24 cellular contexts compared by ENCODE assay signal in the genomic region with DNA sequence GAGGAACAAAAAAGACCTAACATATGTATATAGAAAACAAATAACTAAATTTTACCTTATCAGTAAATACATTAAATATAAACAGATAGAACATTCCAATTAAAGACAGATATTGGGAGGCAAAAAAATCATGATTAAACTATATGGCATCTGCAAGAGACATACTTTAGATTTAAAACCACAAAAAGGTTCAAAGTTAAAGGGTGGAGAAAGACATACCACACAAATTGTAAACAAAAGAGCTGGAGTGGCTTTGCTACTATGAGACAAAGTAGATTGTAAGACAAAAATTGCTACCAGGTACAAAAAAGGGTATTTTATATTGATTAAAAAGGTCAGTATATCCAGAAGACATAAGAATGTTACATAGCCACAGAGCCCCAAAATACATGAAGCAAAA.
"Had no signal": no experiment of that assay in that cellular context is flagged by ENCODE, and none has a peak within 500 bp of the region (broad histone marks: within the 10 kb centered on the region; RNA-seq: fewer than 3 reads in every experiment).

No MANE protein-coding gene starts in this region.

- H3K4me3 ChIP-seq: coronary artery, esophagus muscularis mucosa, lung, ovary, psoas muscle, skin epidermis, spleen, thoracic aorta, tibial nerve, upper lobe of left lung had no signal

- H3K4me3 Mint-ChIP-seq: memory B cell; natural killer cell; stimulated activated naive B cell treated with anti-CD40 and anti-IgM and Interleukin-4, amounts not matched to agents 10 μg/mL and 1 μg/mL and 100 μg/mL, for 72 hours; stimulated activated naive CD8-positive, alpha-beta T cell treated with anti-CD3 and anti-CD28 coated beads, Interleukin-15, Interleukin-2, amounts not matched to agents 100 ng/mL and 50 ng/mL, for 24 hours had no signal

- H3K4me1 ChIP-seq: esophagus muscularis mucosa, psoas muscle, tibial nerve, upper lobe of left lung had no signal

- H3K27me3 Mint-ChIP-seq: memory B cell; stimulated activated naive B cell treated with anti-CD40 and anti-IgM and Interleukin-4, amounts not matched to agents 10 μg/mL and 1 μg/mL and 100 μg/mL, for 72 hours had no signal

- ATAC-seq: left lobe of liver; natural killer cell; psoas muscle; right cardiac atrium; stimulated activated naive B cell treated with anti-CD40 and anti-IgM and Interleukin-4, amounts not matched to agents 10 μg/mL and 1 μg/mL and 100 μg/mL, for 72 hours had no signal

- H3K4me1 Mint-ChIP-seq: memory B cell, natural killer cell had no signal

- H3K9me3 ChIP-seq: ovary had no signal

- H3K27ac ChIP-seq: coronary artery, esophagus muscularis mucosa, ovary, psoas muscle, skin epidermis, spleen, thoracic aorta, tibial nerve, upper lobe of left lung had no signal

- H3K36me3 ChIP-seq: esophagus muscularis mucosa, ovary, spleen, thoracic aorta, tibial nerve, upper lobe of left lung had no signal

- H3K27ac Mint-ChIP-seq: memory B cell; natural killer cell; stimulated activated naive B cell treated with anti-CD40 and anti-IgM and Interleukin-4, amounts not matched to agents 10 μg/mL and 1 μg/mL and 100 μg/mL, for 72 hours; stimulated activated naive CD8-positive, alpha-beta T cell treated with anti-CD3 and anti-CD28 coated beads, Interleukin-15, Interleukin-2, amounts not matched to agents 100 ng/mL and 50 ng/mL, for 24 hours had no signal

- H3K27me3 ChIP-seq: esophagus muscularis mucosa, ovary, spleen, tibial nerve, upper lobe of left lung had no signal

- DNase-seq: dermis blood vessel endothelial cell; effector memory CD4-positive, alpha-beta T cell; foreskin melanocyte; hypothalamus; kidney; natural killer cell; occipital lobe; ovary; posterior cingulate gyrus; psoas muscle; right cardiac atrium; spleen; stimulated activated CD4-positive, alpha-beta T cell treated with anti-CD3 and anti-CD28 coated beads, Interleukin-2, amount 100 ng/mL, for 48 hours; stimulated activated naive B cell treated with anti-CD40 and anti-IgM and Interleukin-4, amounts not matched to agents 10 μg/mL and 1 μg/mL and 100 μg/mL, for 72 hours; upper lobe of left lung had no signal
